8 cellular contexts compared by ENCODE assay signal in genomic region chr3:32934150-32934742, GRCh38. TPM values are rescaled to one million over a fixed set of nuclear protein-coding genes. Genes with fewer than 3 reads are reported as not detected.
DNase-seq lines count a peak whose midpoint lies in the region; ATAC-seq and TF ChIP-seq lines count a peak whose summit lies in the region.

No MANE protein-coding gene starts in this region.

- no peak overlapping the region for H3K4me3 ChIP-seq in A673 (ENCODE audit: low read depth, low read length, poor library complexity, severe bottlenecking)
- no peak overlapping the region; a peak in 1 of 4 replicates for H3K4me3 ChIP-seq in SK-N-SH (ENCODE audit: low read depth in 2 of 2, low read length in 1 of 2)
- no peak overlapping the region for H3K4me3 ChIP-seq in vagina

- TF ChIP-seq RAD21 in SK-N-SH (IDR thresholded peaks at IDR 0.05; ENCODE audit: low read length): peak; percentile 79

- no peak overlapping the region for H3K4me3 Mint-ChIP-seq in T-helper 17 cell

- H3K9me2 ChIP-seq in SK-N-SH: no peaks in the 10 kb centered on the region

- peak; percentile 40 for DNase-seq in A673 (ENCODE audit: low spot score)
- peak; percentile 57 for DNase-seq in SK-N-SH
- DNase-seq in iPS-NIHi11 (ENCODE audit: low spot score): peak; percentile 33
- DNase-seq in vagina (ENCODE audit: extremely low spot score in 2 of 2): no peak
- no peak for DNase-seq in SW480 (ENCODE audit: low spot score)
- DNase-seq in T-helper 17 cell: no peak

- peaks cover 2% of the 10 kb centered on the region for H3K4me1 Mint-ChIP-seq in T-helper 17 cell

- CTCF ChIA-PET in A673 (lab: Charles Lee) (interaction anchor here (0.7 kb wide), 2 partner anchors 24 to 423 kb away, joined by 3 to 6 read pairs; no protein-coding TSS in a partner anchor), SK-N-SH (lab: Yijun Ruan, JAX) (interaction anchor here (0.6 to 4.4 kb wide), 15 partner anchors 8 to 541 kb away, joined by 3 to 27 read pairs (median 4); no protein-coding TSS in a partner anchor)

- H4K20me1 ChIP-seq in SK-N-SH (ENCODE audit: insufficient read depth): no peaks in the 10 kb centered on the region

- H3K36me3 ChIP-seq in A673 (ENCODE audit: insufficient read depth, low read length, poor library complexity, severe bottlenecking): no peaks in the 10 kb centered on the region
- H3K36me3 ChIP-seq in SK-N-SH (replicated peaks in 1 of 2; ENCODE audit: control insufficient read depth in 1 of 2, insufficient read depth in 2 of 2, low read length in 1 of 2): no peaks in the 10 kb centered on the region
- H3K36me3 ChIP-seq in vagina: no peaks in the 10 kb centered on the region

- no peak for ATAC-seq in T-helper 17 cell
- ATAC-seq in HG03521 (IDR thresholded peaks at IDR 0.05; ENCODE audit: unreplicated experiment): no peak

- no peaks in the 10 kb centered on the region for H3F3A ChIP-seq in SK-N-SH (replicated peaks; ENCODE audit: insufficient read depth)

- no peak for TF ChIP-seq EP300 in SK-N-SH (IDR thresholded peaks at IDR 0.05; ENCODE audit: borderline replicate concordance in 1 of 2, low read depth in 1 of 2, low read length in 1 of 2)

- H3K79me2 ChIP-seq in SK-N-SH (ENCODE audit: insufficient read depth): no peaks in the 10 kb centered on the region

- no peak overlapping the region for H3K9ac ChIP-seq in SK-N-SH

- H3K9me3 ChIP-seq in A673 (ENCODE audit: low read depth, low read length, poor library complexity, severe bottlenecking) (no peaks in the 10 kb centered on the region), SK-N-SH (no peaks in the 10 kb centered on the region), vagina (no peaks in the 10 kb centered on the region), T-helper 17 cell (ENCODE audit: control insufficient read depth, low read length, poor library complexity, severe bottlenecking) (no peaks in the 10 kb centered on the region)

- no peak for TF ChIP-seq POLR2A in vagina (IDR thresholded peaks at IDR 0.05)

- 26% methylated on average over 5 of the region's 5 CpGs for WGBS in SK-N-SH (ENCODE audit: low lambda C conversion rate)

- no TSS peak for BruUV-seq in A673 (replicated peaks; lab: Mats Ljungman, UMichigan)

- H3K27me3 ChIP-seq in A673 (replicated peaks; ENCODE audit: insufficient read depth, low read depth, low read length, poor library complexity) (no peaks in the 10 kb centered on the region), SK-N-SH (ENCODE audit: insufficient read depth) (no peaks in the 10 kb centered on the region), vagina (no peaks in the 10 kb centered on the region)

- H3K27me3 Mint-ChIP-seq in T-helper 17 cell: peaks cover 5% of the 10 kb centered on the region

- no peak overlapping the region for H3K4me2 ChIP-seq in SK-N-SH

- H3K36me3 Mint-ChIP-seq in T-helper 17 cell (ENCODE audit: low read depth): no peaks in the 10 kb centered on the region

- intact Hi-C loops in A673 (cut with micrococcal nuclease; ENCODE audit: unreplicated experiment): loop anchor here (1.0 to 5.0 kb wide), 2 partner anchors 201 to 422 kb away; no protein-coding TSS in a partner anchor
- intact Hi-C loops in vagina (cut with DNase I): no loop called here

- no peaks in the 10 kb centered on the region for H3K4me1 ChIP-seq in A673 (ENCODE audit: insufficient read depth, low read length, poor library complexity, severe bottlenecking)
- no peaks in the 10 kb centered on the region for H3K4me1 ChIP-seq in SK-N-SH (ENCODE audit: control insufficient read depth in 1 of 2, insufficient read depth in 2 of 2, low read depth in 1 of 2, low read length in 1 of 2)
- H3K4me1 ChIP-seq in vagina: no peaks in the 10 kb centered on the region

- H3K27ac Mint-ChIP-seq in T-helper 17 cell: no peak overlapping the region

- POLR2A ChIA-PET in A673 (lab: Charles Lee; ENCODE audit: low non-redundant PET) (no interaction called here), SK-N-SH (lab: Yijun Ruan, JAX) (no interaction called here)

- TF ChIP-seq CTCF in A673 (conservative IDR thresholded peaks at IDR 0.05; ENCODE audit: low read depth, low read length) (peak; percentile 81), GM12872 (IDR thresholded peaks at IDR 0.05; ENCODE audit: insufficient read depth, low read depth, low read length) (peak; percentile 63), SK-N-SH (IDR thresholded peaks at IDR 0.05) (peak; percentile 91), vagina (IDR thresholded peaks at IDR 0.05) (peak; percentile 25 to 55 (median 29))

- H3K27ac ChIP-seq in A673 (ENCODE audit: low read depth, low read length, poor library complexity, severe bottlenecking) (no peak overlapping the region), SK-N-SH (ENCODE audit: low read depth in 2 of 2, low read length in 1 of 2) (no peak overlapping the region), vagina (no peak overlapping the region)

- H2AFZ ChIP-seq in SK-N-SH (ENCODE audit: low read depth): 0 out of 2 replicates have a peak overlapping the region, but pooled peaks have one; percentile 11

TF ChIP-seq in SK-N-SH, 30 proteins besides CTCF, POLR2A, EP300 and RAD21:
- peak; percentile 77 for TF ChIP-seq SMC3 (IDR thresholded peaks at IDR 0.05; ENCODE audit: low read depth, low read length)
- TF ChIP-seq CHD2 (IDR thresholded peaks at IDR 0.05; ENCODE audit: low read length, partially characterized antibody): no peak
TF ChIP-seq in SK-N-SH: peak in this region for 1.

RNA-seq across cellular contexts. Expression of gene CCR4, which starts 17.2 kb away (rescaled TPM):
- not detected in 2 replicates for total RNA-seq in A673 (2021)
- polyA plus RNA-seq in SK-N-SH (2012; rRNA removed): not detected in 2 replicates
- polyA plus RNA-seq in SK-N-SH (2012; cell fraction: cytosol; rRNA removed): not detected in 2 replicates
- not detected in 2 replicates for polyA plus RNA-seq in SK-N-SH (2012; cell fraction: nucleus; rRNA removed)
- 0.49 TPM for total RNA-seq in vagina
- 100 to 1,000 TPM; 117 to 149 TPM for total RNA-seq in T-helper 17 cell

Comparison
In these comparisons a context has a peak if more than half of its experiments do, and no peak if none do; other contexts are left out.
1. DNase-seq: peak in A673 (single experiment), SK-N-SH (single experiment) and iPS-NIHi11 (single experiment); none in vagina (0 of 2), SW480 (single experiment) and T-helper 17 cell (0 of 3).
2. CTCF ChIP-seq: peak in every context shown above with its lines; median percentile 91 in SK-N-SH; 81 in A673; 63 in GM12872; 29 in vagina.
3. RNA of gene CCR4, which starts 17.2 kb away (total RNA-seq): 117 to 149 TPM in T-helper 17 cell; 0.49 TPM in vagina (single experiment) and not detected in A673; every median in the first group is over 10 times any median in the second.